In genomic region chr6:170011233-170012142, GRCh38 we compare ENCODE assay signal across 2 cellular contexts.
TF ChIP-seq lines count a peak whose summit lies in the region.

No MANE protein-coding gene starts in this region.

TF ChIP-seq in liver, 16 proteins besides CTCF, POLR2A, EP300 and RAD21 (continued from another document):
- TF ChIP-seq ZBTB33 (IDR thresholded peaks at IDR 0.05), result no peak
- no peak for TF ChIP-seq REST (IDR thresholded peaks at IDR 0.05)
- TF ChIP-seq SP1 (IDR thresholded peaks at IDR 0.05), result peak; percentile 43

TF ChIP-seq in HepG2, 621 proteins besides CTCF, POLR2A, EP300 and RAD21 (continued from another document):
- TF ChIP-seq ZSCAN25 (CRISPR knock-in tag; IDR thresholded peaks at IDR 0.05) (no peak), RCOR2 (CRISPR knock-in tag; IDR thresholded peaks at IDR 0.05) (no peak), RFXAP (CRISPR knock-in tag; IDR thresholded peaks at IDR 0.05; ENCODE audit: borderline replicate concordance) (no peak), ZNF747 (CRISPR knock-in tag; IDR thresholded peaks at IDR 0.05; ENCODE audit: borderline replicate concordance) (no peak), SRSF1 (optimal IDR thresholded peaks at IDR 0.05; ENCODE audit: low read depth, low read length) (no peak), CEBPZ (IDR thresholded peaks at IDR 0.05; ENCODE audit: low read length) (no peak), ZNF33A (CRISPR knock-in tag; IDR thresholded peaks at IDR 0.05; ENCODE audit: borderline replicate concordance) (no peak), E2F1 (CRISPR knock-in tag; IDR thresholded peaks at IDR 0.05) (no peak)
TF ChIP-seq in HepG2: peak in this region for 0.
